ENCODE assay signal across 8 cellular contexts in the genomic region with DNA sequence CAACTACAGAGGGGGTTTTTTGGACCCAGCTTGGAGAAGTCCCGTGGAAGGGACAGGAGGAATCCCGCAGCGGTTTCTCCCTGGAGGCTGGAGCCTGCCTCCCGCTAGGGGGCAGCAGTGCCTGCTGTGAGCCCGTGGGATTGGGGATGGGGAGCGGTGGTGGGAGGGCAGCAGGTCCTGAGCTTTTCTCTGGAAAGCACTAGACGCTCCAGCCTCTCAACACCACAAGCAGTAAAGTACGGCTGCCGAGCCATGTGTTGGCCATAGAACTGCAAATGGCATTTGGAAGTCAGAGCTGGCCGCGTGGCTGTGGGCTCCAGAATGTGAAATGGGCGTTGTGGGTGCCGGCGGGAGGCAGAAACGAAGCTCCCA. TPM values are rescaled to one million over a fixed set of nuclear protein-coding genes. Genes with fewer than 3 reads are reported as not detected.
A peak's percentile ranks its signal among the peaks of the same experiment; 100 is the strongest.
DNase-seq lines count a peak whose midpoint lies in the region; ATAC-seq and TF ChIP-seq lines count a peak whose summit lies in the region.

No MANE protein-coding gene starts in this region.

- POLR2A ChIA-PET in RWPE1 (lab: Yijun Ruan, JAX; ENCODE audit: low non-redundant PET) = no interaction called here

- H2BK120ac ChIP-seq in neuronal stem cell (ENCODE audit: low read depth, low read length) = no peak overlapping the region

- 58 to 62% methylated on average over 15 of the region's 15 CpGs for WGBS in esophagus squamous epithelium, 2 donors
- WGBS in neuronal stem cell (ENCODE audit: extremely low coverage in 2 of 2, insufficient read length in 2 of 2, insufficient replicate concordance in 1 of 2), 2 donors = no CpG with 5 or more reads among the region's 15 CpGs

- no peak overlapping the region for H4K91ac ChIP-seq in neuronal stem cell (ENCODE audit: low read depth, low read length, poor library complexity)

- intact Hi-C loops in esophagus squamous epithelium (cut with DNase I) = no loop called here

- no peak overlapping the region for H3K14ac ChIP-seq in neuronal stem cell (ENCODE audit: low read length)

- H3K18ac ChIP-seq in neuronal stem cell (ENCODE audit: low read length) = peak overlapping the region; percentile 66

- no peaks in the 10 kb centered on the region for H3K4me1 ChIP-seq in esophagus squamous epithelium
- H3K4me1 ChIP-seq in neuronal stem cell (ENCODE audit: control insufficient read depth in 2 of 2, insufficient read depth in 1 of 2, low read depth in 1 of 2, low read length in 2 of 2) = peaks cover 0 to 4% of the 10 kb centered on the region in 2 donors

- ATAC-seq in GM21619 (IDR thresholded peaks at IDR 0.05; ENCODE audit: unreplicated experiment) (no peak), GM18909 (IDR thresholded peaks at IDR 0.05; ENCODE audit: poor library complexity, unreplicated experiment) (no peak)

- H3K27ac ChIP-seq in RWPE1 = no peak overlapping the region
- H3K27ac ChIP-seq in esophagus squamous epithelium = no peak overlapping the region
- no peak overlapping the region for H3K27ac ChIP-seq in neuronal stem cell (replicated peaks; ENCODE audit: low read length)

- peak overlapping the region; percentile 25 for H2BK15ac ChIP-seq in neuronal stem cell (ENCODE audit: low read length)

- peak overlapping the region; percentile 48 for H2AK5ac ChIP-seq in neuronal stem cell (ENCODE audit: low read depth, low read length)

- H2BK5ac ChIP-seq in neuronal stem cell (ENCODE audit: low read length) = no peak overlapping the region

- DNase-seq in ACHN (peak; percentile 7), RWPE1 (ENCODE audit: low spot score) (no peak), esophagus squamous epithelium (lab: John Stamatoyannopoulos, UW) (no peak), neuronal stem cell (ENCODE audit: low spot score) (peak; percentile 49), dedifferentiated amniotic fluid mesenchymal stem cell (ENCODE audit: extremely low spot score) (no peak)

- H3K4me3 ChIP-seq in esophagus squamous epithelium (no peak overlapping the region), neuronal stem cell (ENCODE audit: low read length in 2 of 2) (no peak overlapping the region)

- no peaks in the 10 kb centered on the region for H3K27me3 ChIP-seq in esophagus squamous epithelium
- H3K27me3 ChIP-seq in neuronal stem cell (ENCODE audit: control insufficient read depth in 3 of 3, insufficient read depth in 3 of 3, low read depth in 1 of 3, low read length in 3 of 3) = peaks cover 0 to 5% (median 0%) of the 10 kb centered on the region in 3 experiments

- H2AFZ ChIP-seq in neuronal stem cell (ENCODE audit: low read length) = peak overlapping the region; percentile 62

- no peak overlapping the region for H3K4me2 ChIP-seq in neuronal stem cell (ENCODE audit: insufficient read depth, low read length, poor library complexity, severe bottlenecking)

- no peak overlapping the region for H2BK12ac ChIP-seq in neuronal stem cell (ENCODE audit: low read length)

- TF ChIP-seq CTCF in GM12874 (IDR thresholded peaks at IDR 0.05; ENCODE audit: insufficient read depth, low read depth, low read length) = peak; percentile 95
- 0 out of 2 replicates have a peak, but pooled peaks have one; percentile 16 for TF ChIP-seq CTCF in RWPE1 (conservative IDR thresholded peaks at IDR 0.05; ENCODE audit: low read depth)
- TF ChIP-seq CTCF in esophagus squamous epithelium (IDR thresholded peaks at IDR 0.05) = peak in 5 of 6 experiments; percentile 11 to 64 (median 39)

- in situ Hi-C loops in ACHN (cut with HindIII; ENCODE audit: low pct_ligation_motif_present, low pct_unique_long_range_greater_than_20kb, low sequenced_read_pairs) = no loop called here

- TF ChIP-seq POLR2A in esophagus squamous epithelium (IDR thresholded peaks at IDR 0.05) = no peak

- H3K9ac ChIP-seq in neuronal stem cell (ENCODE audit: low read depth, low read length, poor library complexity) = no peak overlapping the region

- H3K4ac ChIP-seq in neuronal stem cell (ENCODE audit: low read length) = no peak overlapping the region

- H3K9me3 ChIP-seq in esophagus squamous epithelium (no peaks in the 10 kb centered on the region), neuronal stem cell (replicated peaks in 1 of 2; ENCODE audit: control insufficient read depth in 2 of 2, insufficient read depth in 1 of 2, low read depth in 1 of 2, low read length in 2 of 2) (no peaks in the 10 kb centered on the region)

- H3K36me3 ChIP-seq in esophagus squamous epithelium (no peaks in the 10 kb centered on the region), neuronal stem cell (replicated peaks in 1 of 2; ENCODE audit: control insufficient read depth in 2 of 2, insufficient read depth in 2 of 2, low read length in 2 of 2) (no peaks in the 10 kb centered on the region)

- H4K8ac ChIP-seq in neuronal stem cell (ENCODE audit: low read depth, low read length) = no peak overlapping the region

- CTCF ChIA-PET in RWPE1 (lab: Yijun Ruan, JAX) = interaction anchor here (0.5 to 1.0 kb wide), 5 partner anchors 8 to 1728 kb away, joined by 3 to 5 read pairs (median 3); no protein-coding TSS in a partner anchor

- no peaks in the 10 kb centered on the region for H3K79me1 ChIP-seq in neuronal stem cell (ENCODE audit: low read depth, low read length)

- no peak overlapping the region for H3K23ac ChIP-seq in neuronal stem cell (ENCODE audit: low read depth, low read length, poor library complexity)

RNA-seq across cellular contexts. Expression of gene GMPR, which starts 47.8 kb away (rescaled TPM):
- 1 to 10 TPM in 2 of 4 donors, under 1 TPM in 2; 0.53 to 6.3 (median 1.6) TPM for total RNA-seq in esophagus squamous epithelium
- 0.20 TPM for polyA plus RNA-seq in neuronal stem cell (2013, experiment 1 of 2)
- polyA plus RNA-seq in neuronal stem cell (2013, experiment 2 of 2) = 0.54 TPM

Comparison
In these comparisons a context has a peak if more than half of its experiments do, and no peak if none do; other contexts are left out.
1. DNase-seq: peak in ACHN (single experiment) and neuronal stem cell (single experiment); none in RWPE1 (single experiment), esophagus squamous epithelium (single experiment) and dedifferentiated amniotic fluid mesenchymal stem cell (single experiment).
2. CTCF ChIP-seq: peak in every context shown above with its lines; median percentile 95 in GM12874; 39 in esophagus squamous epithelium; 16 in RWPE1.